In genomic region chr1:110084226-110085078, GRCh38 we compare ENCODE assay signal across 1 cellular context.
TF ChIP-seq lines count a peak whose summit lies in the region.

No MANE protein-coding gene starts in this region.

TF ChIP-seq in K562, 482 proteins besides CTCF, POLR2A, EP300 and RAD21:
- TF ChIP-seq NRF1 (conservative IDR thresholded peaks at IDR 0.05 in 1 of 2, IDR thresholded peaks at IDR 0.05 in 1 of 2) (peak; percentile 26 to 34; a peak in 2 of 4 replicates), MCM3 (IDR thresholded peaks at IDR 0.05) (no peak), DLX4 (CRISPR knock-in tag; IDR thresholded peaks at IDR 0.05) (no peak), ZBTB11 (CRISPR knock-in tag; IDR thresholded peaks at IDR 0.05) (no peak), ZBTB33 (CRISPR knock-in tag; IDR thresholded peaks at IDR 0.05) (peak; percentile 88), CTBP1 (IDR thresholded peaks at IDR 0.05; ENCODE audit: borderline replicate concordance) (peak; percentile 21; the same call in 1 of the 2 replicates), HMGN3 (IDR thresholded peaks at IDR 0.05; ENCODE audit: borderline replicate concordance, extremely low read depth, insufficient read length, low read depth, low read length) (peak; percentile 17), E2F6 (IDR thresholded peaks at IDR 0.05; ENCODE audit: borderline replicate concordance in 1 of 2, extremely low read depth in 1 of 2, insufficient read depth in 1 of 2, insufficient read length in 1 of 2, low read depth in 1 of 2, low read length in 1 of 2, poor library complexity in 1 of 2, severe bottlenecking in 1 of 2) (peak in 1 of 2 experiments; percentile 81), L3MBTL2 (IDR thresholded peaks at IDR 0.05) (peak; percentile 64), ELF1 (tag; IDR thresholded peaks at IDR 0.05) (0 out of 2 replicates have a peak, but pooled peaks have one; percentile 29), DEAF1 (CRISPR knock-in tag; IDR thresholded peaks at IDR 0.05) (no peak), MBD1 (CRISPR knock-in tag; IDR thresholded peaks at IDR 0.05) (peak; percentile 89)
TF ChIP-seq in K562: peak in this region for 8.
